9 cellular contexts compared by ENCODE assay signal in the genomic region with DNA sequence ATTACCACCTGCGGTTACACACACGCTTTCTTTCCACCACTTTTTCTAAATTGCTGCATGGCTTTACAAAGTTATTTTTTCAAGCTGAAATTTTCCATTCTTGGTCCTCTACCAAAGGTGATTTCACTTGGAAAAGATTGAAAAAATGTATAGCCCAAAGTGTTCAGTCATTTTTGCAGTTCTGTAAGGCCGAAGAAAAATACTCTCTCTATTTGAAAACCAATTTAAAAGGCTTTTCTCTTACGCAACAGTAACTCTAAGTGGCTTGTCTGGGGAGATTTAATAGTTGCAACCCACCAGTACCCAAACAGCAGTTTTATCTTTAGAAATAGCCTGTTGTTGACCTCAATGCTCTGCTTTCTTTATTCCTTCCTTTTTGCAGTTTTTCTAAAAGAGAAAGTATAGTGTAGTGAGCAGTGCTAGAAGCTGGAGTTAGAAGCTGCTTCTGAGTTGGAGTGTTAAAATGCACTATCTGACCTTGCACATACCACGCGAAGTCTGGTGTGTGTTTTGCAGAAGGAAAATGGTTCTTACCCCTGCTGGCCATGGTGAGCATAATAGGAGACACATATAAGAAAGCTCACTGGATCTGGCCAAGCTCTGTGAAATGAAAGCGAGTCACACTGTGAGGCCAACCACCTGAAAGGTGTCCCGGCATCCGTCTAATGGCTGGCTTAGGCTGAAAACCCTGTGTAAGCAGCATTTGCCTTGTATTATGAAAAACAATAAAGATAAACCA.
DNase-seq lines count a peak whose midpoint lies in the region; ATAC-seq, FAIRE-seq and TF ChIP-seq lines count a peak whose summit lies in the region.
"Had no signal": no experiment of that assay in that cellular context is flagged by ENCODE, and none has a peak within 500 bp of the region (broad histone marks: within the 10 kb centered on the region; RNA-seq: fewer than 3 reads in every experiment).

No MANE protein-coding gene starts in this region.

- no peak for ATAC-seq in HG02973 (IDR thresholded peaks at IDR 0.05; ENCODE audit: unreplicated experiment)
- no peak for ATAC-seq in psoas muscle

- peak; percentile 45 for DNase-seq in HCEC 1CT
- peak; percentile 82 for DNase-seq in RPMI7951 (ENCODE audit: low read depth)
- peak; percentile 53 for DNase-seq in fibroblast of peridontal ligament (ENCODE audit: extremely low read depth)
- peak; percentile 33 for DNase-seq in renal cortical epithelial cell (ENCODE audit: low read depth)
- DNase-seq in NCI-H1092 (lab: John Stamatoyannopoulos, UW), result no peak
- no peak for DNase-seq in psoas muscle
- no peak for DNase-seq in small intestine

- H3K36me3 ChIP-seq in psoas muscle (ENCODE audit: insufficient read depth in 1 of 2, low read depth in 1 of 2), result no peaks in the 10 kb centered on the region
- H3K36me3 ChIP-seq in small intestine (ENCODE audit: control insufficient read depth in 2 of 2, insufficient read depth in 2 of 2, low read length in 2 of 2), result no peaks in the 10 kb centered on the region

- no peaks in the 10 kb centered on the region for H3K4me1 ChIP-seq in psoas muscle
- H3K4me1 ChIP-seq in small intestine (ENCODE audit: control insufficient read depth in 2 of 2, insufficient read depth in 1 of 2, low read depth in 1 of 2, low read length in 1 of 2), result no peaks in the 10 kb centered on the region

- H3K27me3 ChIP-seq in psoas muscle (ENCODE audit: insufficient read depth in 3 of 3, low read length in 2 of 3), result peaks cover 0 to 2% (median 0%) of the 10 kb centered on the region in 3 donors
- no peaks in the 10 kb centered on the region for H3K27me3 ChIP-seq in small intestine (ENCODE audit: control insufficient read depth in 2 of 2, insufficient read depth in 2 of 2, low read length in 2 of 2)

- H3K4me3 ChIP-seq in psoas muscle (no peak overlapping the region), small intestine (ENCODE audit: low read depth in 1 of 2, low read length in 2 of 2) (no peak overlapping the region)

- intact Hi-C loops in psoas muscle (cut with DNase I), result no loop called here

- no peak for TF ChIP-seq CTCF in psoas muscle (IDR thresholded peaks at IDR 0.05)

- H3K9me3 ChIP-seq in psoas muscle (no peaks in the 10 kb centered on the region), small intestine (ENCODE audit: control insufficient read depth, low read depth) (no peaks in the 10 kb centered on the region)

- FAIRE-seq in small intestine (lab: Jason Lieb, UNC), result no peak
- FAIRE-seq: islet of Langerhans had no signal

- no peak overlapping the region for H3K27ac ChIP-seq in psoas muscle
- H3K27ac ChIP-seq in small intestine (ENCODE audit: low read depth in 1 of 2, low read length in 1 of 2), result no peak overlapping the region

- 65 to 67% (median 67%) methylated on average over 9 of the region's 9 CpGs for WGBS in psoas muscle, 3 donors
- WGBS in small intestine, 3 donors, result 77 to 87% (median 82%) methylated on average over 9 of the region's 9 CpGs

Comparison
In these comparisons a context has a peak if more than half of its experiments do, and no peak if none do; other contexts are left out.
1. DNase-seq: peak in HCEC 1CT (single experiment), RPMI7951 (single experiment), fibroblast of peridontal ligament (single experiment) and renal cortical epithelial cell (single experiment); none in NCI-H1092 (single experiment), psoas muscle (0 of 2) and small intestine (single experiment).